ENCODE assay signal across 28 cellular contexts in the genomic region with DNA sequence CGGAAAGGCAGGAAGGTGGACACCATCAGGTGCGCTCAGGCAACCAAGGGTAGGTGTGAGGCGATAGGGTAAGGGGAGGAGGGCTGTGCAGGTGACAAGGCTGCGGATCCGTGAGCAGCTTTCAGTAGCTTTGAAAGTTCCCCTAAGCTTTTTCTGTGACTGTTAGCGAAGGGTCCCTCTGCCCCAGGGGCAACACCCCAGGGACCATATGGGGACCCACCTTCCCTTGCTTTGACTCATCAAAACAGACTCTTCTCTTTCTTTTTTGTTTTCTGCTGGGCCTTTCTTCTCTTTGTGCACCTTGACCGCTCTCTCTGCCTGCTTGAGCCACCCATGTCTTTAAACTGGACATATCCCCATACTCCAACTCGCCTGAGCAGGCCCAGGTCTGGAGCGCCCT.
"Had no signal": no experiment of that assay in that cellular context is flagged by ENCODE, and none has a peak within 500 bp of the region (broad histone marks: within the 10 kb centered on the region; RNA-seq: fewer than 3 reads in every experiment).

No MANE protein-coding gene starts in this region.

- H3K4me2 ChIP-seq: KMS-11 had no signal

- H3K27ac ChIP-seq: adrenal gland, breast epithelium, KMS-11, SK-N-MC, WERI-Rb-1 had no signal

- H3K9ac ChIP-seq: KMS-11 had no signal

- ATAC-seq: activated CD4-positive, alpha-beta T cell treated with anti-CD3 and anti-CD28 coated beads for 36 hours; activated T-cell treated with anti-CD3 and anti-CD28 coated beads, Interleukin-2, amount 50 U/mL, for 72 hours; Panc1; Right ventricle myocardium inferior had no signal

- H3K4me3 Mint-ChIP-seq: activated CD4-positive, alpha-beta memory T cell treated with anti-CD3 and anti-CD28 coated beads, Interleukin-2, amount 10 ng/mL, durations not matched to agents 7 days and 5 days; activated CD4-positive, alpha-beta T cell treated with anti-CD3 and anti-CD28 coated beads for 36 hours; activated naive CD8-positive, alpha-beta T cell treated with anti-CD3 and anti-CD28 coated beads, Interleukin-2, amount 10 ng/mL, durations not matched to agents 7 days and 5 days; activated T-cell treated with anti-CD3 and anti-CD28 coated beads, Interleukin-2, amount 50 U/mL, for 72 hours had no signal

- H3K4me1 ChIP-seq: adrenal gland, breast epithelium had no signal

- H3K36me3 ChIP-seq: adrenal gland, breast epithelium, MG63, WERI-Rb-1 had no signal

- H3K27ac Mint-ChIP-seq: activated CD4-positive, alpha-beta memory T cell treated with anti-CD3 and anti-CD28 coated beads, Interleukin-2, amount 10 ng/mL, durations not matched to agents 7 days and 5 days; activated CD4-positive, alpha-beta T cell treated with anti-CD3 and anti-CD28 coated beads for 36 hours; activated naive CD8-positive, alpha-beta T cell treated with anti-CD3 and anti-CD28 coated beads, Interleukin-2, amount 10 ng/mL, durations not matched to agents 7 days and 5 days; activated T-cell treated with anti-CD3 and anti-CD28 coated beads, Interleukin-2, amount 50 U/mL, for 72 hours; activated T-helper 2 cell treated with anti-CD3 and anti-CD28 coated beads, Interferon-gamma antibody, Interleukin-2, Interleukin-4, amounts not matched to agents 10 μg/mL and 5 μg/mL and 100 μg/mL, durations not matched to agents 14 hours and 24 hours and 36 hours had no signal

- H3K9me3 ChIP-seq: adrenal gland, breast epithelium, MG63 had no signal

- H3K4me3 ChIP-seq: adrenal gland, breast epithelium, MG63, SK-N-MC had no signal

- H3K27me3 ChIP-seq: adrenal gland, breast epithelium, MG63 had no signal

- DNase-seq: activated CD4-positive, alpha-beta memory T cell treated with anti-CD3 and anti-CD28 coated beads, Interleukin-2, amount 10 ng/mL, durations not matched to agents 7 days and 5 days; activated CD4-positive, alpha-beta T cell treated with anti-CD3 and anti-CD28 coated beads for 36 hours; activated CD4-positive, alpha-beta T cell treated with anti-CD3 and anti-CD28 coated beads, Interleukin-2, amount 50 U/mL, for 1 hour; activated CD8-positive, alpha-beta memory T cell treated with anti-CD3 and anti-CD28 coated beads, Interleukin-2, amount 50 U/mL, for 4 hours; activated naive CD4-positive, alpha-beta T cell treated with anti-CD3 and anti-CD28 coated beads, Interleukin-2, amount 50 U/mL, for 16 hours; activated naive CD8-positive, alpha-beta T cell treated with anti-CD3 and anti-CD28 coated beads, Interleukin-2, amount 10 ng/mL, durations not matched to agents 7 days and 5 days; activated T-cell treated with anti-CD3 and anti-CD28 coated beads, Interleukin-2, amount 50 U/mL, for 72 hours; adrenal gland; caudate nucleus; MG63; NCI-H1105; NCI-H1436; NCI-H1694 treated with DMSO at 0.1 percent for 48 hours; NCI-H2029 treated with DMSO at 0.1 percent for 48 hours; NCI-H345; NCI-H510A; NCI-H526 treated with DMSO at 0.1 percent for 48 hours; NCI-H82; OCI-M1; RPMI8226; T-helper 1 cell; WERI-Rb-1 had no signal

- H3K36me3 Mint-ChIP-seq: activated naive CD8-positive, alpha-beta T cell treated with anti-CD3 and anti-CD28 coated beads, Interleukin-2, amount 10 ng/mL, durations not matched to agents 7 days and 5 days had no signal

- H3K27me3 Mint-ChIP-seq: activated CD4-positive, alpha-beta T cell treated with anti-CD3 and anti-CD28 coated beads for 36 hours had no signal

- H3K9me3 Mint-ChIP-seq: activated CD4-positive, alpha-beta memory T cell treated with anti-CD3 and anti-CD28 coated beads, Interleukin-2, amount 10 ng/mL, durations not matched to agents 7 days and 5 days; activated naive CD8-positive, alpha-beta T cell treated with anti-CD3 and anti-CD28 coated beads, Interleukin-2, amount 10 ng/mL, durations not matched to agents 7 days and 5 days; activated T-cell treated with anti-CD3 and anti-CD28 coated beads, Interleukin-2, amount 50 U/mL, for 72 hours; activated T-helper 2 cell treated with anti-CD3 and anti-CD28 coated beads, Interferon-gamma antibody, Interleukin-2, Interleukin-4, amounts not matched to agents 10 μg/mL and 5 μg/mL and 100 μg/mL, durations not matched to agents 14 hours and 24 hours and 36 hours had no signal

- H3K4me1 Mint-ChIP-seq: activated CD4-positive, alpha-beta T cell treated with anti-CD3 and anti-CD28 coated beads for 36 hours had no signal
